In the genomic region with DNA sequence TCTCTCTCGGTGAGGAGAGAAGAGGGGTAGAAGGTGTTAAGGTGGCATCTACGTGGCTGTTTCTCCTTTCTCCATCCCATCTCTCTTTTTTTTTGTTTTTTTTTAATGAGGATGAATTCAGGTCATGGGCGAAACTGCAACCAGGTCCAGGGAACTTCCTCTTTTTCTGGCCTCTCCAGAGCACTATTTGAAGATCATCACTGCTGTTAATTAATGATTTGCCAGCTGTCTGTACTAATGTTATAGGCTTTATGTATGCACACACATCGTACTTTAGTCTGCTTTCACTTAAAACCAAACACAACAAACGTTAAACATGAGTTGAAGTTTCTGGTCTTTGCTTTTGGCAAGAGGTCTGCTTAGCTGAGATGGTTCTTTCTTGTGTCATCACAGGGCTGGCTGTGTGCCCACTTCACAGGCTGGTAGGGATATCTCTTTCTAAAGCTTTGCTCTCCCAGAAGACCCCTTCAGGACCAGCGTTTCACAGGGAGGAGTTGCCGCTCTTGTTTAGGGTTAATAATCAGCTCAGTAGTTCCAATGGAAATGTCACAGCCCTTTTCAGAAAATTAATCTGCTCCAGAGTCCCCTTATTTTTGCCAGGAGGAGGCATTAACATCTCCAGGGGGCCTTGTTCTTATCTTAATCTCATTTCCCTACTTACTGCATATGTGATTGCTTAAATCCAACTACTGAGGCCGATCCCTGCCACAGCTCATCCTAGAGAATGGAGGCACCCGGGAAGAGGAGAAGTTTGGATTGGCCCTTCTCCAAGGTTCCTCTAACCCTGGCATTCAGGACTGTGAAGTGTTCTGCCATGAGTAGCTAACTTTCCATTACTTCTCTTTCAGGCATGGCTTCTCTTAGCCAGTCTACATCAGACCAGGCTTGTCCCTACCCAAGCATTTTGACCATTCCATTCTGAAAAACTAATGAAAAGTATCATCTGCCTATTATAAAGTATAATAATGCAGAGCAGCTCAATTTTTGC, we compare ENCODE assay signal across 16 cellular contexts.
DNase-seq lines count a peak whose midpoint lies in the region; ATAC-seq, FAIRE-seq and TF ChIP-seq lines count a peak whose summit lies in the region.
"Had no signal": no experiment of that assay in that cellular context is flagged by ENCODE, and none has a peak within 500 bp of the region (broad histone marks: within the 10 kb centered on the region; RNA-seq: fewer than 3 reads in every experiment).

No MANE protein-coding gene starts in this region.

- no TSS peak for BruUV-seq in K562 (replicated peaks; lab: Mats Ljungman, UMichigan)

- no peak for TF ChIP-seq RAD21 in K562 (CRISPR knock-in tag; conservative IDR thresholded peaks at IDR 0.05 in 1 of 2, IDR thresholded peaks at IDR 0.05 in 1 of 2)

- no peak for FAIRE-seq in K562 (lab: Jason Lieb, UNC)
- FAIRE-seq: endometrium had no signal

- TF ChIP-seq CTCF in K562 (IDR thresholded peaks at IDR 0.05 in 2 of 3, conservative IDR thresholded peaks at IDR 0.05 in 1 of 3; ENCODE audit: insufficient read depth in 2 of 3, low read depth in 1 of 3, low read length in 3 of 3), result no peak

- peaks cover 21 to 27% of the 10 kb centered on the region in 2 experiments for H3K27me3 ChIP-seq in K562 (ENCODE audit: control insufficient read depth in 2 of 2, insufficient read depth in 2 of 2, low read length in 2 of 2)
- H3K27me3 ChIP-seq: ovary had no signal

- intact Hi-C loops in K562 (cut with micrococcal nuclease), result no loop called here
- intact Hi-C loops in activated T-helper 2 cell treated with anti-CD3 and anti-CD28 coated beads, Interferon-gamma antibody, Interleukin-2, Interleukin-4, amounts not matched to agents 10 μg/mL and 5 μg/mL and 100 μg/mL, durations not matched to agents 14 hours and 24 hours and 36 hours (cut with micrococcal nuclease), result no loop called here

- ATAC-seq in GM18870 (IDR thresholded peaks at IDR 0.05; ENCODE audit: unreplicated experiment) (peak; percentile 69), GM21786 (IDR thresholded peaks at IDR 0.05; ENCODE audit: unreplicated experiment) (peak; percentile 78), K562 (no peak), esophagus mucosa (no peak)
- ATAC-seq: stimulated activated naive CD8-positive, alpha-beta T cell treated with anti-CD3 and anti-CD28 coated beads, Interleukin-15, amount 100 ng/mL, for 72 hours had no signal

- H3K9me1 ChIP-seq in K562 (ENCODE audit: control insufficient read depth, insufficient read depth, low read length), result no peaks in the 10 kb centered on the region

- no peak overlapping the region for H3K4me3 ChIP-seq in K562
- H3K4me3 ChIP-seq: breast epithelium, HAP-1, ovary, skin epidermis had no signal

- no peak for TF ChIP-seq EP300 in K562 (IDR thresholded peaks at IDR 0.05; ENCODE audit: low read length)

- DNase-seq in KBM-7 (peak; percentile 30), K562 (ENCODE audit: extremely low read depth in 1 of 4, low spot score in 3 of 4) (no peak), SW480 (ENCODE audit: low spot score) (no peak)
- no peak for DNase-seq in activated T-helper 2 cell treated with anti-CD3 and anti-CD28 coated beads, Interferon-gamma antibody, Interleukin-2, Interleukin-4, amounts not matched to agents 10 μg/mL and 5 μg/mL and 100 μg/mL, durations not matched to agents 14 hours and 24 hours and 36 hours (ENCODE audit: low spot score)
- DNase-seq: activated naive CD4-positive, alpha-beta T cell treated with anti-CD3 and anti-CD28 coated beads, Interleukin-2, amount 10 ng/mL, durations not matched to agents 7 days and 5 days; ovary; SK-N-SH; stimulated activated naive CD8-positive, alpha-beta T cell treated with anti-CD3 and anti-CD28 coated beads, Interleukin-15, amount 100 ng/mL, for 72 hours had no signal

- no peaks in the 10 kb centered on the region for H3K4me1 Mint-ChIP-seq in activated T-helper 2 cell treated with anti-CD3 and anti-CD28 coated beads, Interferon-gamma antibody, Interleukin-2, Interleukin-4, amounts not matched to agents 10 μg/mL and 5 μg/mL and 100 μg/mL, durations not matched to agents 14 hours and 24 hours and 36 hours (ENCODE audit: low read depth)
- H3K4me1 Mint-ChIP-seq: activated naive CD4-positive, alpha-beta T cell treated with anti-CD3 and anti-CD28 coated beads, Interleukin-2, amount 10 ng/mL, durations not matched to agents 7 days and 5 days; stimulated activated naive CD8-positive, alpha-beta T cell treated with anti-CD3 and anti-CD28 coated beads, Interleukin-15, amount 100 ng/mL, for 72 hours had no signal

- WGBS in K562 (ENCODE audit: insufficient coverage, low coverage, missing lambda C conversion rate), result 2% methylated on average over 9 of the region's 9 CpGs

- H3K4me3 Mint-ChIP-seq in activated T-helper 2 cell treated with anti-CD3 and anti-CD28 coated beads, Interferon-gamma antibody, Interleukin-2, Interleukin-4, amounts not matched to agents 10 μg/mL and 5 μg/mL and 100 μg/mL, durations not matched to agents 14 hours and 24 hours and 36 hours (ENCODE audit: low read depth), result no peak overlapping the region
- H3K4me3 Mint-ChIP-seq: activated naive CD4-positive, alpha-beta T cell treated with anti-CD3 and anti-CD28 coated beads, Interleukin-2, amount 10 ng/mL, durations not matched to agents 7 days and 5 days; stimulated activated naive CD8-positive, alpha-beta T cell treated with anti-CD3 and anti-CD28 coated beads, Interleukin-15, amount 100 ng/mL, for 72 hours had no signal

- CTCF ChIA-PET in K562 (lab: Yijun Ruan, JAX; ENCODE audit: low intra/inter-chr PET ratio), result no interaction called here

- H4K20me1 ChIP-seq in K562 (replicated peaks; ENCODE audit: control insufficient read depth, insufficient read depth, low read length), result no peaks in the 10 kb centered on the region

- H2AFZ ChIP-seq in K562 (ENCODE audit: low read depth, low read length), result no peak overlapping the region

- H3K9me3 Mint-ChIP-seq in activated T-helper 2 cell treated with anti-CD3 and anti-CD28 coated beads, Interferon-gamma antibody, Interleukin-2, Interleukin-4, amounts not matched to agents 10 μg/mL and 5 μg/mL and 100 μg/mL, durations not matched to agents 14 hours and 24 hours and 36 hours, result no peaks in the 10 kb centered on the region
- H3K9me3 Mint-ChIP-seq: activated naive CD4-positive, alpha-beta T cell treated with anti-CD3 and anti-CD28 coated beads, Interleukin-2, amount 10 ng/mL, durations not matched to agents 7 days and 5 days; stimulated activated naive CD8-positive, alpha-beta T cell treated with anti-CD3 and anti-CD28 coated beads, Interleukin-15, amount 100 ng/mL, for 72 hours had no signal

- TF ChIP-seq POLR2A in K562 (conservative IDR thresholded peaks at IDR 0.05), result no peak

- no peaks in the 10 kb centered on the region for H3K4me1 ChIP-seq in K562 (replicated peaks in 1 of 2; ENCODE audit: control insufficient read depth in 2 of 2, insufficient read depth in 2 of 2, low read length in 2 of 2)
- H3K4me1 ChIP-seq: breast epithelium, HAP-1 had no signal

- no peak overlapping the region for H3K4me2 ChIP-seq in K562 (ENCODE audit: insufficient read depth, low read length)
- H3K4me2 ChIP-seq: KMS-11, SK-N-SH had no signal

- no peak overlapping the region for H3K9ac ChIP-seq in K562 (ENCODE audit: insufficient read depth in 1 of 2, low read depth in 2 of 2, low read length in 2 of 2)
- H3K9ac ChIP-seq: KMS-11, SK-N-SH had no signal

- no peak overlapping the region for H3K27ac ChIP-seq in K562 (ENCODE audit: extremely low read depth, low read depth, low read length)
- H3K27ac ChIP-seq: breast epithelium, KMS-11, ovary, skin epidermis had no signal

- no peak overlapping the region for H3K27ac Mint-ChIP-seq in activated T-helper 2 cell treated with anti-CD3 and anti-CD28 coated beads, Interferon-gamma antibody, Interleukin-2, Interleukin-4, amounts not matched to agents 10 μg/mL and 5 μg/mL and 100 μg/mL, durations not matched to agents 14 hours and 24 hours and 36 hours
- H3K27ac Mint-ChIP-seq: activated naive CD4-positive, alpha-beta T cell treated with anti-CD3 and anti-CD28 coated beads, Interleukin-2, amount 10 ng/mL, durations not matched to agents 7 days and 5 days; stimulated activated naive CD8-positive, alpha-beta T cell treated with anti-CD3 and anti-CD28 coated beads, Interleukin-15, amount 100 ng/mL, for 72 hours had no signal

- H3K9me3 ChIP-seq in K562 (replicated peaks; ENCODE audit: control insufficient read depth, insufficient read depth, low read depth, low read length), result peaks cover 3% of the 10 kb centered on the region; the same call in 1 of the 2 replicates
- H3K9me3 ChIP-seq: breast epithelium, HAP-1, ovary, SK-N-SH had no signal

- in situ Hi-C loops in KBM-7 (cut with MboI; ENCODE audit: low pct_unique_long_range_greater_than_20kb, low sequenced_read_pairs), result loop anchor here (25.0 kb wide), 2 partner anchors 484 to 784 kb away; no protein-coding TSS in a partner anchor
- in situ Hi-C loops in K562 (cut with MboI), result loop anchor here (25.0 kb wide), 2 partner anchors 634 to 1284 kb away; a partner anchor contains a TSS

- H3K79me2 ChIP-seq in K562 (ENCODE audit: control insufficient read depth, insufficient read depth, low read length), result no peaks in the 10 kb centered on the region

- no peaks in the 10 kb centered on the region for H3K36me3 ChIP-seq in K562 (ENCODE audit: control insufficient read depth, insufficient read depth, low read length)
- H3K36me3 ChIP-seq: breast epithelium, HAP-1, ovary had no signal

- no peaks in the 10 kb centered on the region for H3K36me3 Mint-ChIP-seq in activated T-helper 2 cell treated with anti-CD3 and anti-CD28 coated beads, Interferon-gamma antibody, Interleukin-2, Interleukin-4, amounts not matched to agents 10 μg/mL and 5 μg/mL and 100 μg/mL, durations not matched to agents 14 hours and 24 hours and 36 hours (ENCODE audit: low read depth)
- H3K36me3 Mint-ChIP-seq: activated naive CD4-positive, alpha-beta T cell treated with anti-CD3 and anti-CD28 coated beads, Interleukin-2, amount 10 ng/mL, durations not matched to agents 7 days and 5 days had no signal

- POLR2A ChIA-PET in K562 (lab: Yijun Ruan, JAX), result interaction anchor here (1.0 kb wide), 1 partner anchor 14 kb away, joined by 3 read pairs; no protein-coding TSS in a partner anchor

- peaks cover 53% of the 10 kb centered on the region for H3K27me3 Mint-ChIP-seq in activated T-helper 2 cell treated with anti-CD3 and anti-CD28 coated beads, Interferon-gamma antibody, Interleukin-2, Interleukin-4, amounts not matched to agents 10 μg/mL and 5 μg/mL and 100 μg/mL, durations not matched to agents 14 hours and 24 hours and 36 hours (ENCODE audit: low read depth)

TF ChIP-seq in K562, 482 proteins besides CTCF, POLR2A, EP300 and RAD21:
- peak; percentile 55 for TF ChIP-seq SPI1 (IDR thresholded peaks at IDR 0.05; ENCODE audit: borderline replicate concordance, low read depth, low read length)
- TF ChIP-seq, protein P1, sequence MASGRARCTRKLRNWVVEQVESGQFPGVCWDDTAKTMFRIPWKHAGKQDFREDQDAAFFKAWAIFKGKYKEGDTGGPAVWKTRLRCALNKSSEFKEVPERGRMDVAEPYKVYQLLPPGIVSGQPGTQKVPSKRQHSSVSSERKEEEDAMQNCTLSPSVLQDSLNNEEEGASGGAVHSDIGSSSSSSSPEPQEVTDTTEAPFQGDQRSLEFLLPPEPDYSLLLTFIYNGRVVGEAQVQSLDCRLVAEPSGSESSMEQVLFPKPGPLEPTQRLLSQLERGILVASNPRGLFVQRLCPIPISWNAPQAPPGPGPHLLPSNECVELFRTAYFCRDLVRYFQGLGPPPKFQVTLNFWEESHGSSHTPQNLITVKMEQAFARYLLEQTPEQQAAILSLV (tag; IDR thresholded peaks at IDR 0.05), result no peak
TF ChIP-seq in K562: peak in this region for 1.

Comparison
In these comparisons a context has a peak if more than half of its experiments do, and no peak if none do; other contexts are left out.
1. ATAC-seq: peak in GM18870 (single experiment) and GM21786 (single experiment); none in K562 (single experiment) and esophagus mucosa (single experiment).